ENCODE assay signal across 9 cellular contexts in the genomic region with DNA sequence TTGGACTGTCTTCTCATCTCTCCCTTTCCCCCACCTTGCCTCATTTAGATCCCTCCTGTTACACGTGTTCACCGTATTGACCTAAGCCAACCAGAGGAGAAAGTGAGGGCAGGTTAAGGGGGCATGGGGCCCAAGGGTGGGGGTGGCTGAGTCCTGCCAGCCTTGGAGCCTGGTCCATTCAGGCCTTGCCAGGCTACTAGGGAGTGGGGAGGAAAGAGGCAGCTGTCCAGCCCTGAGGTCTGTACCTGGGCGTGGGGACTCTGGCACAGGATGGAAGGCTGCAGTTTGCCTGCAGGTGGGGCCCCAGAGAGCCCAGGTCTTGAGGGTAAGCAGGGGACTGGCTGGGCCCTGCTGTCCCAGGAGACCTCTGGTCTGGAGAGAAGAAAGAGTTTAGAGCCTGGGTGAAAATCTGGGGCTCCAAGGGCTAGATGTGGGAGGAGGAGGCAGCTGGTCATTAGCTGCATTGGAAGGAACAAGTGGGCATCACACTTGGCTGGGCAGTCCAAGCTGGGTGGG.
DNase-seq lines count a peak whose midpoint lies in the region; ATAC-seq and TF ChIP-seq lines count a peak whose summit lies in the region.
"Had no signal": no experiment of that assay in that cellular context is flagged by ENCODE, and none has a peak within 500 bp of the region (broad histone marks: within the 10 kb centered on the region; RNA-seq: fewer than 3 reads in every experiment).

No MANE protein-coding gene starts in this region.

- H3K4me2 ChIP-seq in IMR-90 (ENCODE audit: low read depth, low read length) (no peak overlapping the region), smooth muscle cell (no peak overlapping the region), GM23338 (no peak overlapping the region)

- peak overlapping the region; percentile 20 for H2AK9ac ChIP-seq in IMR-90 (replicated peaks; ENCODE audit: low read depth, low read length, poor library complexity)

- H3K56ac ChIP-seq in IMR-90 (ENCODE audit: extremely low read depth, insufficient read depth, low read length) = no peak overlapping the region

- peaks cover 3% of the 10 kb centered on the region; the same call in 1 of the 2 replicates for H3K9me2 ChIP-seq in GM23338 (ENCODE audit: insufficient read depth)

- H3F3A ChIP-seq in smooth muscle cell (ENCODE audit: low read depth) (no peaks in the 10 kb centered on the region), GM23338 (replicated peaks; ENCODE audit: low read depth) (no peaks in the 10 kb centered on the region)

- peaks cover 6 to 9% of the 10 kb centered on the region in 2 donors for H3K9me3 Mint-ChIP-seq in stimulated activated naive CD8-positive, alpha-beta T cell treated with anti-CD3 and anti-CD28 coated beads, Interleukin-15, amount 100 ng/mL, for 72 hours
- peaks cover 5% of the 10 kb centered on the region; the same call in 2 of the 3 replicates for H3K9me3 Mint-ChIP-seq in GM23338

- 83% methylated on average over 1 of the region's 3 CpGs; no CpG with 5 or more reads in 1 of the 2 experiments for WGBS in IMR-90 (ENCODE audit: extremely low coverage in 2 of 2, insufficient read length in 1 of 2), 2 experiments
- 0% methylated on average over 2 of the region's 3 CpGs for WGBS in esophagus muscularis mucosa
- 72% methylated on average over 3 of the region's 3 CpGs for WGBS in smooth muscle cell (ENCODE audit: low lambda C conversion rate)

- no peak overlapping the region for H2BK15ac ChIP-seq in IMR-90 (ENCODE audit: low read depth, low read length)

- H2AFZ ChIP-seq in IMR-90 (replicated peaks; ENCODE audit: low read length, poor library complexity) (no peak overlapping the region), smooth muscle cell (ENCODE audit: low read depth) (no peak overlapping the region), GM23338 (no peak overlapping the region)

- TF ChIP-seq POLR2A in IMR-90 (IDR thresholded peaks at IDR 0.05; ENCODE audit: low read depth, low read length) (no peak), esophagus muscularis mucosa (IDR thresholded peaks at IDR 0.05; ENCODE audit: low read depth) (no peak)

- no peak for ATAC-seq in IMR-90 (ENCODE audit: low read depth)
- ATAC-seq in stimulated activated naive CD8-positive, alpha-beta T cell treated with anti-CD3 and anti-CD28 coated beads, Interleukin-15, amount 100 ng/mL, for 72 hours = no peak
- no peak for ATAC-seq in GM23338
- ATAC-seq: left lobe of liver had no signal

- H3K9me3 ChIP-seq in IMR-90 (ENCODE audit: control insufficient read depth, insufficient read depth, low read length) (peaks cover 3% of the 10 kb centered on the region; the same call in 1 of the 2 replicates), esophagus muscularis mucosa (no peaks in the 10 kb centered on the region), smooth muscle cell (replicated peaks; ENCODE audit: low read depth) (no peaks in the 10 kb centered on the region)

- BruUV-seq in IMR-90 (replicated peaks; lab: Mats Ljungman, UMichigan) = no TSS peak

- DNase-seq in IMR-90 (no peak), esophagus muscularis mucosa (ENCODE audit: extremely low spot score) (no peak), coronary artery (ENCODE audit: low spot score) (no peak), smooth muscle cell (lab: John Stamatoyannopoulos, UW; ENCODE audit: unreplicated experiment) (no peak), GM23338 (ENCODE audit: low spot score) (no peak)
- DNase-seq in stimulated activated naive CD8-positive, alpha-beta T cell treated with anti-CD3 and anti-CD28 coated beads, Interleukin-15, amount 100 ng/mL, for 72 hours = no peak
- DNase-seq: NCI-H2227 treated with DMSO at 0.1 percent for 48 hours had no signal

- H3K4me3 ChIP-seq in IMR-90 (ENCODE audit: insufficient read depth, low read depth, low read length) (no peak overlapping the region), esophagus muscularis mucosa (no peak overlapping the region), coronary artery (no peak overlapping the region), smooth muscle cell (no peak overlapping the region), GM23338 (no peak overlapping the region)

- intact Hi-C loops in IMR-90 (cut with micrococcal nuclease) (no loop called here), esophagus muscularis mucosa (cut with DNase I) (loop anchor here (10.0 kb wide), 1 partner anchor 141 kb away; a partner anchor contains a TSS)

- H3K27me3 Mint-ChIP-seq in stimulated activated naive CD8-positive, alpha-beta T cell treated with anti-CD3 and anti-CD28 coated beads, Interleukin-15, amount 100 ng/mL, for 72 hours = no peaks in the 10 kb centered on the region
- peaks cover 2% of the 10 kb centered on the region for H3K27me3 Mint-ChIP-seq in GM23338 (ENCODE audit: insufficient read depth, low read depth, poor library complexity)

- peaks cover 16 to 56% of the 10 kb centered on the region in 2 experiments for H3K79me1 ChIP-seq in IMR-90 (ENCODE audit: low read depth in 1 of 2, low read length in 2 of 2)

- H2AK5ac ChIP-seq in IMR-90 (ENCODE audit: low read depth, low read length) = peak overlapping the region; percentile 24; the same call in 1 of the 2 replicates

- H3K36me3 Mint-ChIP-seq in GM23338 (ENCODE audit: low read depth) = peaks cover 5% of the 10 kb centered on the region

- no peak overlapping the region for H3K27ac ChIP-seq in IMR-90 (ENCODE audit: insufficient read depth, low read length)
- peak overlapping the region; percentile 82 to 89 (median 84) for H3K27ac ChIP-seq in esophagus muscularis mucosa (replicated peaks in 1 of 4)
- no peak overlapping the region for H3K27ac ChIP-seq in coronary artery
- no peak overlapping the region for H3K27ac ChIP-seq in smooth muscle cell (ENCODE audit: low read depth)
- no peak overlapping the region for H3K27ac ChIP-seq in GM23338 (ENCODE audit: low read depth)

- H4K91ac ChIP-seq in IMR-90 (ENCODE audit: insufficient read depth, low read depth, low read length) = no peak overlapping the region

- no peak overlapping the region for H2BK20ac ChIP-seq in IMR-90 (ENCODE audit: low read depth, low read length)

- peaks cover 38% of the 10 kb centered on the region for H3K36me3 ChIP-seq in IMR-90 (ENCODE audit: control insufficient read depth, insufficient read depth, low read length)
- peaks cover 0 to 41% (median 23%) of the 10 kb centered on the region in 4 donors for H3K36me3 ChIP-seq in esophagus muscularis mucosa
- no peaks in the 10 kb centered on the region for H3K36me3 ChIP-seq in smooth muscle cell (ENCODE audit: low read depth)
- no peaks in the 10 kb centered on the region for H3K36me3 ChIP-seq in GM23338 (ENCODE audit: insufficient read depth)

- H3K4me1 Mint-ChIP-seq in stimulated activated naive CD8-positive, alpha-beta T cell treated with anti-CD3 and anti-CD28 coated beads, Interleukin-15, amount 100 ng/mL, for 72 hours = peaks cover 94% of the 10 kb centered on the region
- H3K4me1 Mint-ChIP-seq in GM23338 = peaks cover 41% of the 10 kb centered on the region

- no peak overlapping the region for H2BK5ac ChIP-seq in IMR-90 (ENCODE audit: low read depth, low read length, poor library complexity, severe bottlenecking)

- H3K23ac ChIP-seq in IMR-90 (ENCODE audit: low read depth, low read length) = no peak overlapping the region; the same call in 1 of the 2 replicates

- TF ChIP-seq EP300 in esophagus muscularis mucosa (IDR thresholded peaks at IDR 0.05) = no peak

- peaks cover 4% of the 10 kb centered on the region; the same call in 1 of the 2 replicates for H4K20me1 ChIP-seq in IMR-90 (ENCODE audit: insufficient read depth, low read length)
- H4K20me1 ChIP-seq in smooth muscle cell (ENCODE audit: low read depth) = no peaks in the 10 kb centered on the region
- no peaks in the 10 kb centered on the region for H4K20me1 ChIP-seq in GM23338 (replicated peaks; ENCODE audit: insufficient read depth)

- H3K79me2 ChIP-seq in smooth muscle cell (ENCODE audit: low read depth) (no peaks in the 10 kb centered on the region), GM23338 (replicated peaks; ENCODE audit: insufficient read depth) (no peaks in the 10 kb centered on the region)

- H4K8ac ChIP-seq in IMR-90 (ENCODE audit: low read depth in 2 of 2, low read length in 2 of 2) = no peak overlapping the region

- TF ChIP-seq RAD21 in IMR-90 (IDR thresholded peaks at IDR 0.05; ENCODE audit: low read length) = no peak

- H3K14ac ChIP-seq in IMR-90 (replicated peaks; ENCODE audit: low read depth, low read length) = peak overlapping the region; percentile 30; the same call in 1 of the 2 replicates

- POLR2A ChIA-PET in IMR-90 (lab: Charles Lee; ENCODE audit: unreplicated experiment) = no interaction called here

- CTCF ChIA-PET in IMR-90 (lab: Yijun Ruan, JAX) = interaction anchor here (0.5 kb wide), 1 partner anchor 177 kb away, joined by 15 read pairs; no protein-coding TSS in a partner anchor

- peak overlapping the region; percentile 30 to 74 for H3K4me3 Mint-ChIP-seq in stimulated activated naive CD8-positive, alpha-beta T cell treated with anti-CD3 and anti-CD28 coated beads, Interleukin-15, amount 100 ng/mL, for 72 hours
- no peak overlapping the region for H3K4me3 Mint-ChIP-seq in GM23338

- in situ Hi-C loops in IMR-90 (cut with MboI; ENCODE audit: low sequenced_read_pairs) = no loop called here

- H3K9ac ChIP-seq in IMR-90 (ENCODE audit: low read depth, low read length) = no peak overlapping the region
- H3K9ac ChIP-seq in smooth muscle cell (ENCODE audit: low read depth) = no peak overlapping the region

- H4K5ac ChIP-seq in IMR-90 (ENCODE audit: low read depth, low read length) = no peak overlapping the region

- no peak overlapping the region for H3K18ac ChIP-seq in IMR-90 (ENCODE audit: low read depth, low read length)

- no peak overlapping the region for H2BK120ac ChIP-seq in IMR-90 (ENCODE audit: low read depth, low read length)

- dilution Hi-C loops in IMR-90 (cut with HindIII; ENCODE audit: low sequenced_read_pairs, unreplicated experiment) = no loop called here

- H3K4me1 ChIP-seq in IMR-90 (ENCODE audit: control insufficient read depth, insufficient read depth, low read length) = peaks cover 25% of the 10 kb centered on the region
- peaks cover 88 to 93% (median 92%) of the 10 kb centered on the region in 4 donors for H3K4me1 ChIP-seq in esophagus muscularis mucosa
- H3K4me1 ChIP-seq in smooth muscle cell (ENCODE audit: low read depth) = peaks cover 19% of the 10 kb centered on the region
- peaks cover 26% of the 10 kb centered on the region for H3K4me1 ChIP-seq in GM23338 (ENCODE audit: insufficient read depth)

- H3K4ac ChIP-seq in IMR-90 (ENCODE audit: low read depth, low read length) = no peak overlapping the region; the same call in 1 of the 2 replicates

- H3K27me3 ChIP-seq in IMR-90 (ENCODE audit: control insufficient read depth, insufficient read depth, low read length) = no peaks in the 10 kb centered on the region
- no peaks in the 10 kb centered on the region for H3K27me3 ChIP-seq in esophagus muscularis mucosa
- no peaks in the 10 kb centered on the region for H3K27me3 ChIP-seq in smooth muscle cell (ENCODE audit: low read depth)
- no peaks in the 10 kb centered on the region for H3K27me3 ChIP-seq in GM23338 (ENCODE audit: insufficient read depth)

- H3K9me1 ChIP-seq in IMR-90 (ENCODE audit: insufficient read depth, low read length) = peaks cover 32% of the 10 kb centered on the region

- TF ChIP-seq CTCF in GM12874 (IDR thresholded peaks at IDR 0.05; ENCODE audit: insufficient read depth, low read depth, low read length) (0 out of 2 replicates have a peak, but pooled peaks have one; percentile 15), IMR-90 (conservative IDR thresholded peaks at IDR 0.05; ENCODE audit: low read depth, low read length) (no peak), esophagus muscularis mucosa (IDR thresholded peaks at IDR 0.05) (no peak), coronary artery (IDR thresholded peaks at IDR 0.05) (no peak), smooth muscle cell (IDR thresholded peaks at IDR 0.05; ENCODE audit: borderline replicate concordance, insufficient read depth, poor library complexity, severe bottlenecking) (no peak), GM23338 (conservative IDR thresholded peaks at IDR 0.05; ENCODE audit: low read depth in 2 of 2) (peak in 1 of 2 experiments; percentile 13; a peak in 1 of 4 replicates)

- H3K27ac Mint-ChIP-seq in stimulated activated naive CD8-positive, alpha-beta T cell treated with anti-CD3 and anti-CD28 coated beads, Interleukin-15, amount 100 ng/mL, for 72 hours = peak overlapping the region; percentile 28 to 96
- H3K27ac Mint-ChIP-seq in GM23338 = no peak overlapping the region

Comparison
In these comparisons a context has a peak if more than half of its experiments do, and no peak if none do; other contexts are left out.
1. H3K27ac ChIP-seq: peak in esophagus muscularis mucosa (4 of 4); none in IMR-90 (single experiment), coronary artery (0 of 2), smooth muscle cell (single experiment) and GM23338 (single experiment).